ENCODE assay signal across 8 cellular contexts in the genomic region with DNA sequence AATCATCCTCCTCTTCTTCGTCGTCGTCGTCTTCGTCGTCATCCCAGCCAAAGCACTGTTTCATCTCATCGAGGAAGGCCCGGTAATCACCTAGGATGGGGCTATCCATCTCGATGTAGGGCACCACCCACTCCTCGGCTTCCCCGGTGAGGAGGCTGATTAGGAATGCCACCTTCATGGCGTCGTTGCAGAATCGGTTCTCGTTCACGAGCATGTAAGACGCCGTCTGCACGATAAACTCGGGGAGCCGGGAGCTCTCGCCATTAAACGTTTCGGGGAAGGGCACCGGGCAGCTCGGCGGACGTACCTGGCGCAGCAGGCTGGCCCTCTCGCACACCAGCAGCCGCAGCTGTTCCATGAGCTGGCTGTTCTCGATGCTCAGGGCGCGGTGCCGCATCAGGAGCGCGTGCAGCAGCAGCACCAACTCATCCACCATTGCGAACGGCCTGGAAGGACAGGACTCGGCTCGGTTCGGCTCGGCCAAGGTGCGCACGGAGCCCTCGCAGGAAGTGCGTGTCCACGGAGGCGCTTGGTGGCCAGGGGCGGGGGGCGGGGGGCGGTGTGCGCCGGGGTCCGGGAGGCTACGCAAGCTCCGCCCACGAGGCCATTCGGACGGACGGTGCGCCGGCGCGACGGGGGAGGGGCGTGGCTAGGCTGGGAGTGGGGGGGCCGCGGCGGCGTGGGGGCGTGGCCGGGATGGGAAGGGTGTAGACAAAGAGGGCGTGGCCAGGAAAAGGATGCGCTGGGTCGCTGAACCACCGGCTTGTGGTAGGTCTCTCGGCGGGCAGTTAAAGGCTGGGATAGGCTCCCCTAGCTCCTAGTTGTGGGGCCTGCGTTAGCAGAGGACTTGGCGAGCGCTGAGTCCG. TPM values are rescaled to one million over a fixed set of nuclear protein-coding genes. Genes with fewer than 3 reads are reported as not detected.
A peak's percentile ranks its signal among the peaks of the same experiment; 100 is the strongest.
DNase-seq lines count a peak whose midpoint lies in the region; ATAC-seq and TF ChIP-seq lines count a peak whose summit lies in the region.

Gene LDOC1 (minus strand): TSS at position 544 of the 866 bp plus-strand sequence. CDS start 108 bp downstream, at position 436.

- H3K14ac ChIP-seq in IMR-90 (replicated peaks; ENCODE audit: low read depth, low read length) = peak within 1 kb of the TSS; percentile 82

- H2BK120ac ChIP-seq in IMR-90 (ENCODE audit: low read depth, low read length) = peak within 1 kb of the TSS; percentile 66; the same call in 1 of the 2 replicates

- peaks cover 4% of the 10 kb centered on the region; the same call in 1 of the 2 replicates for H3K4me1 ChIP-seq in IMR-90 (ENCODE audit: control insufficient read depth, insufficient read depth, low read length)
- H3K4me1 ChIP-seq in iPS-15b (ENCODE audit: control insufficient read depth, insufficient read depth, low read length) = no peaks in the 10 kb centered on the region
- no peaks in the 10 kb centered on the region for H3K4me1 ChIP-seq in gastrocnemius medialis

- no peak within 1 kb of the TSS for H3K27ac Mint-ChIP-seq in WTC11

- peak within 1 kb of the TSS; percentile 59 for H2BK5ac ChIP-seq in IMR-90 (ENCODE audit: low read depth, low read length, poor library complexity, severe bottlenecking)

- CTCF ChIA-PET in IMR-90 (lab: Yijun Ruan, JAX) = no interaction called here
- CTCF ChIA-PET in WTC11 (lab: Charles Lee) = interaction anchor here (0.6 to 1.2 kb wide), 3 partner anchors 103 to 415 kb away, joined by 3 to 4 read pairs (median 4); no protein-coding TSS in a partner anchor

- peak within 1 kb of the TSS; percentile 50 for H4K91ac ChIP-seq in IMR-90 (ENCODE audit: insufficient read depth, low read depth, low read length)

- H3K9me3 Mint-ChIP-seq in WTC11 = peaks cover 5% of the 10 kb centered on the region; the same call in 1 of the 2 replicates

- peak within 1 kb of the TSS; percentile 47; the same call in 1 of the 2 replicates for H3K56ac ChIP-seq in IMR-90 (ENCODE audit: extremely low read depth, insufficient read depth, low read length)

- ATAC-seq in IMR-90 (ENCODE audit: low read depth) (peak; percentile 98), WTC11 (peak; percentile 96), gastrocnemius medialis (peak in 1 of 2 donors; percentile 27), GM19397 (IDR thresholded peaks at IDR 0.05; ENCODE audit: unreplicated experiment) (no peak), HG03097 (IDR thresholded peaks at IDR 0.05; ENCODE audit: low FRiP score, unreplicated experiment) (no peak)

- H4K5ac ChIP-seq in IMR-90 (ENCODE audit: low read depth, low read length) = peak within 1 kb of the TSS; percentile 86

- DNase-seq in AG09319 (ENCODE audit: extremely low read depth, low read depth) (peak; percentile 31), IMR-90 (peak; percentile 71), WTC11 (ENCODE audit: low spot score) (peak; percentile 69), T47D (ENCODE audit: low read depth in 1 of 2, low spot score in 1 of 2) (peak; percentile 11 to 82), gastrocnemius medialis (peak; percentile 6 to 17)

- H3K4me3 Mint-ChIP-seq in WTC11 = peak within 1 kb of the TSS; percentile 72

- H3K4me3 ChIP-seq in IMR-90 (ENCODE audit: insufficient read depth, low read depth, low read length) (peak within 1 kb of the TSS; percentile 99), iPS-15b (ENCODE audit: low read depth, low read length) (peak within 1 kb of the TSS; percentile 76), gastrocnemius medialis (peak within 1 kb of the TSS; percentile 38 to 52 (median 44))

- H3K27ac ChIP-seq in IMR-90 (ENCODE audit: insufficient read depth, low read length) (peak within 1 kb of the TSS; percentile 85), gastrocnemius medialis (no peak within 1 kb of the TSS)

- peaks cover 4 to 12% of the 10 kb centered on the region in 2 experiments; a peak in 3 of 4 replicates for H3K79me1 ChIP-seq in IMR-90 (ENCODE audit: low read depth in 1 of 2, low read length in 2 of 2)

- H2AK9ac ChIP-seq in IMR-90 (replicated peaks; ENCODE audit: low read depth, low read length, poor library complexity) = peak within 1 kb of the TSS; percentile 90

- H2AFZ ChIP-seq in IMR-90 (replicated peaks; ENCODE audit: low read length, poor library complexity) = peak within 1 kb of the TSS; percentile 97

- peak within 1 kb of the TSS; percentile 87 to 98; a peak in 3 of 4 replicates for H4K8ac ChIP-seq in IMR-90 (ENCODE audit: low read depth in 2 of 2, low read length in 2 of 2)

- H3K4ac ChIP-seq in IMR-90 (ENCODE audit: low read depth, low read length) = peak within 1 kb of the TSS; percentile 84

- POLR2A ChIA-PET in IMR-90 (lab: Charles Lee; ENCODE audit: unreplicated experiment) = interaction anchor here (1.0 kb wide), 1 partner anchor 9 kb away, joined by 3 read pairs; no protein-coding TSS in a partner anchor
- POLR2A ChIA-PET in WTC11 (lab: Charles Lee) = interaction anchor here (0.6 to 0.8 kb wide), 2 partner anchors 387 to 413 kb away, joined by 3 read pairs; no protein-coding TSS in a partner anchor

- dilution Hi-C loops in IMR-90 (cut with HindIII; ENCODE audit: low sequenced_read_pairs, unreplicated experiment) = no loop called here

- intact Hi-C loops in IMR-90 (cut with micrococcal nuclease) (loop anchor here (5.0 kb wide), 1 partner anchor 100 kb away; no protein-coding TSS in a partner anchor), gastrocnemius medialis (cut with DNase I; ENCODE audit: low total_unique reads) (no loop called here)

- no peak within 1 kb of the TSS; the same call in 1 of the 2 replicates for H2BK20ac ChIP-seq in IMR-90 (ENCODE audit: low read depth, low read length)

- H3K36me3 ChIP-seq in IMR-90 (ENCODE audit: control insufficient read depth, insufficient read depth, low read length) = no peaks in the 10 kb centered on the region
- peaks cover 2% of the 10 kb centered on the region for H3K36me3 ChIP-seq in iPS-15b (ENCODE audit: control insufficient read depth, insufficient read depth, low read length)
- H3K36me3 ChIP-seq in gastrocnemius medialis = no peaks in the 10 kb centered on the region

- no peaks in the 10 kb centered on the region for H3K9me3 ChIP-seq in IMR-90 (ENCODE audit: control insufficient read depth, insufficient read depth, low read length)
- no peaks in the 10 kb centered on the region for H3K9me3 ChIP-seq in iPS-15b (ENCODE audit: control insufficient read depth, insufficient read depth, low read length)
- no peaks in the 10 kb centered on the region for H3K9me3 ChIP-seq in gastrocnemius medialis

- no peak for TF ChIP-seq POLR2A in IMR-90 (IDR thresholded peaks at IDR 0.05; ENCODE audit: low read depth, low read length)
- no peak for TF ChIP-seq POLR2A in gastrocnemius medialis (IDR thresholded peaks at IDR 0.05)

- H4K20me1 ChIP-seq in IMR-90 (ENCODE audit: insufficient read depth, low read length) = no peaks in the 10 kb centered on the region

- TSS peak; percentile 96 for BruUV-seq in IMR-90 (replicated peaks; lab: Mats Ljungman, UMichigan)

- H3K23ac ChIP-seq in IMR-90 (ENCODE audit: low read depth, low read length) = peak within 1 kb of the TSS; percentile 31; the same call in 1 of the 2 replicates

- H3K18ac ChIP-seq in IMR-90 (ENCODE audit: low read depth, low read length) = peak within 1 kb of the TSS; percentile 84

- no peak for TF ChIP-seq RAD21 in IMR-90 (IDR thresholded peaks at IDR 0.05; ENCODE audit: low read length)

- H2BK15ac ChIP-seq in IMR-90 (ENCODE audit: low read depth, low read length) = 0 out of 3 replicates have a peak within 1 kb of the TSS, but pooled peaks have one; percentile 40

- H3K36me3 Mint-ChIP-seq in WTC11 = peaks cover 15% of the 10 kb centered on the region; the same call in 1 of the 2 replicates

- in situ Hi-C loops in IMR-90 (cut with MboI; ENCODE audit: low sequenced_read_pairs) = no loop called here
- in situ Hi-C loops in T47D (cut with HindIII; ENCODE audit: low pct_unique_long_range_greater_than_20kb, low sequenced_read_pairs) = no loop called here
- in situ Hi-C loops in gastrocnemius medialis (cut with MboI; ENCODE audit: low sequenced_read_pairs in 4 of 4) = no loop called here

- peak within 1 kb of the TSS; percentile 79 for H3K4me2 ChIP-seq in IMR-90 (ENCODE audit: low read depth, low read length)

- H3K27me3 ChIP-seq in IMR-90 (ENCODE audit: control insufficient read depth, insufficient read depth, low read length) (no peaks in the 10 kb centered on the region), iPS-15b (ENCODE audit: control insufficient read depth, insufficient read depth, low read length) (no peaks in the 10 kb centered on the region), gastrocnemius medialis (no peaks in the 10 kb centered on the region)

- TF ChIP-seq CTCF in AG09319 (IDR thresholded peaks at IDR 0.05; ENCODE audit: low read depth, low read length) (no peak), IMR-90 (conservative IDR thresholded peaks at IDR 0.05; ENCODE audit: low read depth, low read length) (no peak), WTC11 (IDR thresholded peaks at IDR 0.05) (no peak), gastrocnemius medialis (IDR thresholded peaks at IDR 0.05 in 4 of 5, conservative IDR thresholded peaks at IDR 0.05 in 1 of 5) (no peak)

- H3K9me1 ChIP-seq in IMR-90 (ENCODE audit: insufficient read depth, low read length) = peaks cover 6% of the 10 kb centered on the region; the same call in 1 of the 2 replicates

- peaks cover 12% of the 10 kb centered on the region for H3K4me1 Mint-ChIP-seq in WTC11

- H3K9ac ChIP-seq in IMR-90 (ENCODE audit: low read depth, low read length) (peak within 1 kb of the TSS; percentile 93), iPS-15b (ENCODE audit: low read depth, low read length) (peak within 1 kb of the TSS; percentile 76)

- peak within 1 kb of the TSS; percentile 50; the same call in 1 of the 2 replicates for H2AK5ac ChIP-seq in IMR-90 (ENCODE audit: low read depth, low read length)

- WGBS in IMR-90 (ENCODE audit: extremely low coverage in 2 of 2, insufficient read length in 1 of 2), 2 experiments = 31% methylated on average over 43 of the region's 83 CpGs; no CpG with 5 or more reads in 1 of the 2 experiments

- H3K27me3 Mint-ChIP-seq in WTC11 (ENCODE audit: low read depth) = peaks cover 3% of the 10 kb centered on the region; the same call in 1 of the 2 replicates

TF ChIP-seq in IMR-90, 13 proteins besides CTCF, POLR2A, EP300 and RAD21 (continues in another document):
- TF ChIP-seq MAZ (IDR thresholded peaks at IDR 0.05; ENCODE audit: borderline replicate concordance, low read depth, low read length) (peak; percentile 59; the same call in 1 of the 2 replicates), MXI1 (IDR thresholded peaks at IDR 0.05; ENCODE audit: borderline replicate concordance, low read depth, low read length) (peak; percentile 65; the same call in 1 of the 2 replicates)

TF ChIP-seq in WTC11, 78 proteins besides CTCF, POLR2A, EP300 and RAD21 (continues in another document):
- TF ChIP-seq, protein P1, sequence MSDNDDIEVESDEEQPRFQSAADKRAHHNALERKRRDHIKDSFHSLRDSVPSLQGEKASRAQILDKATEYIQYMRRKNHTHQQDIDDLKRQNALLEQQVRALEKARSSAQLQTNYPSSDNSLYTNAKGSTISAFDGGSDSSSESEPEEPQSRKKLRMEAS (CRISPR knock-in tag; IDR thresholded peaks at IDR 0.05) = 0 out of 2 replicates have a peak, but pooled peaks have one; percentile 13

RNA-seq across cellular contexts. Expression of gene LDOC1, which starts in this region (rescaled TPM):
- total RNA-seq in IMR-90 (2012; rRNA removed) (5.4 and 7.2 TPM in 2 replicates), WTC11 (2021) (16.9 to 27.6 TPM (median 25.7 TPM) in 3 replicates), gastrocnemius medialis (1 to 10 TPM in 2 of 4 donors, not detected in 2; 1.0 to 1.7 TPM)
- 52.1 and 60.0 TPM in 2 replicates for polyA plus RNA-seq in IMR-90 (2012; rRNA removed)
- 50.4 and 70.5 TPM in 2 replicates for polyA plus RNA-seq in IMR-90 (2012; cell fraction: cytosol; rRNA removed)
- polyA plus RNA-seq in IMR-90 (2012; cell fraction: nucleus; rRNA removed; ENCODE audit: low replicate concordance) = 40.4 and 48.9 TPM in 2 replicates

Comparison
In these comparisons a context has a peak if more than half of its experiments do, and no peak if none do; other contexts are left out.
1. DNase-seq: peak in every context shown above with its lines; median percentile 71 in IMR-90; 69 in WTC11; 46 in T47D; 31 in AG09319; 12 in gastrocnemius medialis.
2. ATAC-seq: peak in IMR-90 (single experiment) and WTC11 (single experiment); none in GM19397 (single experiment) and HG03097 (single experiment).
3. H3K4me3 ChIP-seq: peak in every context shown above with its lines; median percentile 99 in IMR-90; 76 in iPS-15b; 44 in gastrocnemius medialis.